Comparison of ENCODE assay signal across 21 cellular contexts in genomic region chr22:47600281-47600680, GRCh38.
"Had no signal": no experiment of that assay in that cellular context is flagged by ENCODE, and none has a peak within 500 bp of the region (broad histone marks: within the 10 kb centered on the region; RNA-seq: fewer than 3 reads in every experiment).

No MANE protein-coding gene starts in this region.

- H3K27ac Mint-ChIP-seq: naive thymus-derived CD4-positive, alpha-beta T cell; nephron progenitor cell; stimulated activated naive B cell treated with anti-CD40 and anti-IgM and Interleukin-4, amounts not matched to agents 10 μg/mL and 1 μg/mL and 100 μg/mL, for 72 hours had no signal

- H3K9me3 Mint-ChIP-seq: stimulated activated naive CD8-positive, alpha-beta T cell treated with anti-CD3 and anti-CD28 coated beads, Interleukin-15, amount 100 ng/mL, for 72 hours had no signal

- H3K27ac ChIP-seq: hepatocyte, left ventricle myocardium inferior, psoas muscle, right lobe of liver, thoracic aorta, transverse colon, uterus had no signal

- H3K9me3 ChIP-seq: psoas muscle, right lobe of liver, thoracic aorta, transverse colon, uterus had no signal

- H3K4me3 Mint-ChIP-seq: naive thymus-derived CD4-positive, alpha-beta T cell; nephron progenitor cell; stimulated activated naive B cell treated with anti-CD40 and anti-IgM and Interleukin-4, amounts not matched to agents 10 μg/mL and 1 μg/mL and 100 μg/mL, for 72 hours; stimulated activated naive CD8-positive, alpha-beta T cell treated with anti-CD3 and anti-CD28 coated beads, Interleukin-15, amount 100 ng/mL, for 72 hours had no signal

- DNase-seq: dermis blood vessel endothelial cell; erythroblast; foreskin melanocyte; kidney; left cardiac atrium; left ventricle myocardium inferior; mesendoderm; naive thymus-derived CD4-positive, alpha-beta T cell; nephron progenitor cell; psoas muscle; retina; right lobe of liver; stimulated activated CD4-positive, alpha-beta T cell treated with anti-CD3 and anti-CD28 coated beads, Interleukin-2, amount 100 ng/mL, for 24 hours; stimulated activated CD4-positive, alpha-beta T cell treated with anti-CD3 and anti-CD28 coated beads, Interleukin-4, amount 100 ng/mL, for 4 hours; stimulated activated naive B cell treated with anti-CD40 and anti-IgM and Interleukin-4, amounts not matched to agents 10 μg/mL and 1 μg/mL and 100 μg/mL, for 72 hours; stimulated activated naive CD8-positive, alpha-beta T cell treated with anti-CD3 and anti-CD28 coated beads, Interleukin-15, amount 100 ng/mL, for 72 hours; transverse colon; uterus had no signal

- H3K27me3 ChIP-seq: hepatocyte, right lobe of liver, transverse colon, uterus had no signal

- H3K4me1 Mint-ChIP-seq: naive thymus-derived CD4-positive, alpha-beta T cell; nephron progenitor cell; stimulated activated naive B cell treated with anti-CD40 and anti-IgM and Interleukin-4, amounts not matched to agents 10 μg/mL and 1 μg/mL and 100 μg/mL, for 72 hours; stimulated activated naive CD8-positive, alpha-beta T cell treated with anti-CD3 and anti-CD28 coated beads, Interleukin-15, amount 100 ng/mL, for 72 hours had no signal

- H3K36me3 Mint-ChIP-seq: naive thymus-derived CD4-positive, alpha-beta T cell; stimulated activated naive B cell treated with anti-CD40 and anti-IgM and Interleukin-4, amounts not matched to agents 10 μg/mL and 1 μg/mL and 100 μg/mL, for 72 hours had no signal

- H3K4me3 ChIP-seq: hepatocyte, left ventricle myocardium inferior, lung, psoas muscle, right lobe of liver, thoracic aorta, transverse colon, uterus had no signal

- H3K36me3 ChIP-seq: left ventricle myocardium inferior, right lobe of liver, thoracic aorta, transverse colon, uterus had no signal

- H3K4me1 ChIP-seq: left ventricle myocardium inferior, psoas muscle, right lobe of liver, transverse colon, uterus had no signal
